Comparison of ENCODE assay signal across 8 cellular contexts in genomic region chr1:54081306-54082270, GRCh38. TPM values are rescaled to one million over a fixed set of nuclear protein-coding genes. Genes with fewer than 3 reads are reported as not detected.
DNase-seq lines count a peak whose midpoint lies in the region; ATAC-seq, FAIRE-seq and TF ChIP-seq lines count a peak whose summit lies in the region.

No MANE protein-coding gene starts in this region.

- peaks cover 0 to 4% (median 0%) of the 10 kb centered on the region in 9 donors for H3K36me3 ChIP-seq in heart left ventricle

- TF ChIP-seq CTCF in heart left ventricle (IDR thresholded peaks at IDR 0.05) (peak; percentile 31 to 68 (median 56)), retinal pigment epithelial cell (conservative IDR thresholded peaks at IDR 0.05; ENCODE audit: low read depth, low read length) (peak; percentile 88)

- H3K4me1 ChIP-seq in heart left ventricle, result peaks cover 0 to 5% (median 0%) of the 10 kb centered on the region in 12 donors

- intact Hi-C loops in heart left ventricle (cut with DNase I), result loop anchor here in 1 of 10 donors (2.0 kb wide), 1 partner anchor 35 kb away; no protein-coding TSS in a partner anchor

- peak; percentile 77 for FAIRE-seq in GM18507 (lab: Jason Lieb, UNC)

- peak; percentile 71 for DNase-seq in AG08395 (ENCODE audit: low spot score)
- DNase-seq in GM18507 (ENCODE audit: extremely low spot score, insufficient read length, low read depth), result peak; percentile 43
- DNase-seq in HT-29 (ENCODE audit: low spot score), result peak; percentile 89
- peak; percentile 25 for DNase-seq in SHP77 treated with DMSO at 0.1 percent for 48 hours (lab: John Stamatoyannopoulos, UW)
- DNase-seq in activated naive CD4-positive, alpha-beta T cell treated with Interleukin-2 at 50 U/mL for 16 hours, result peak; percentile 58
- DNase-seq in heart left ventricle, result peak; percentile 29 to 68 (median 44)
- peak; percentile 13 for DNase-seq in retinal pigment epithelial cell (ENCODE audit: low read depth)
- DNase-seq in cerebellum (ENCODE audit: low spot score), result no peak

- no peak for TF ChIP-seq POLR2A in heart left ventricle (IDR thresholded peaks at IDR 0.05)

- peak in 3 of 4 donors; percentile 78 to 83 (median 78) for ATAC-seq in heart left ventricle

- WGBS in heart left ventricle, 4 donors, result 86 to 92% (median 89%) methylated on average over 8 of the region's 8 CpGs

- no peaks in the 10 kb centered on the region for H3K27me3 ChIP-seq in heart left ventricle

- no peak overlapping the region for H3K27ac ChIP-seq in heart left ventricle

- H3K4me3 ChIP-seq in heart left ventricle (no peak overlapping the region), retinal pigment epithelial cell (ENCODE audit: low read length) (no peak overlapping the region)

- H3K9me3 ChIP-seq in heart left ventricle, result no peaks in the 10 kb centered on the region

RNA-seq across cellular contexts. Expression of gene TCEANC2, which starts 28.2 kb away (rescaled TPM):
- total RNA-seq in HT-29 (2014; rRNA removed; shearing (Covaris generic)), result 1.2 and 2.0 TPM in 2 replicates
- 1 to 10 TPM; 3.0 to 6.6 (median 4.6) TPM for total RNA-seq in heart left ventricle
- polyA plus RNA-seq in heart left ventricle, result 1 to 10 TPM; 2.4 to 2.5 TPM
- total RNA-seq in cerebellum, result 7.8 TPM

RNA-seq across cellular contexts. Expression of gene TMEM59, which starts 28.6 kb away (rescaled TPM):
- 193 and 255 TPM in 2 replicates for total RNA-seq in HT-29 (2014; rRNA removed; shearing (Covaris generic))
- total RNA-seq in heart left ventricle (100 to 1,000 TPM; 193 to 496 (median 352) TPM), cerebellum (72.4 TPM)
- polyA plus RNA-seq in heart left ventricle, result 100 to 1,000 TPM; 124 to 254 TPM
